ENCODE assay signal across 25 cellular contexts in the genomic region with DNA sequence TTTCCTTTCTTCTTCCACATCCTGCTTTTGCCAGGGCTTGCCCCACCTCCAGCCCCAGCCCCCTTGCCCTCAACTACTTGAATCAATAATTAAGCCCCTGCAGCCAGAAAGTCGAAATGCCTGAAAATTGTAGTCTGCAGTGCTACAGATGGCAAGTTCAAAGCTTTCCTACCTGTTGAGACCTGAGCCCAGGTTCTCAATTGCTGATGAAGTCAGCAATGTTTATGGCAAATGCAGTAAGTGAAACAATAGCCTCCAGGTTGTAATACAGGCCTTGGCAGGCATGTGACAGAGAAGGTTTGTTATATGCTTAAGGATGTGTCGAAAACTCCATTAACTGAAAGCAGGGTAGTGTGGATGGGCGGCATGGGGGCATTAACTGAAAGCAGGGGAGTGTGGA.
"Had no signal": no experiment of that assay in that cellular context is flagged by ENCODE, and none has a peak within 500 bp of the region (broad histone marks: within the 10 kb centered on the region; RNA-seq: fewer than 3 reads in every experiment).

No MANE protein-coding gene starts in this region.

- H3K9me3 ChIP-seq: body of pancreas, esophagus squamous epithelium, neutrophil, right lobe of liver, testis, uterus had no signal

- DNase-seq: activated CD4-positive, alpha-beta T cell treated with anti-CD3 and anti-CD28 coated beads for 48 hours; activated CD4-positive, alpha-beta T cell treated with anti-CD3 and anti-CD28 coated beads, Interleukin-2, amount 50 U/mL, for 48 hours; activated CD8-positive, alpha-beta memory T cell treated with anti-CD3 and anti-CD28 coated beads for 24 hours; activated effector memory CD4-positive, alpha-beta T cell treated with Interleukin-2 at 50 U/mL for 16 hours; activated naive CD4-positive, alpha-beta T cell treated with Interleukin-2 at 50 U/mL for 16 hours; anterior cingulate cortex; body of pancreas; effector memory CD8-positive, alpha-beta T cell; esophagus squamous epithelium; left cardiac atrium; left ventricle myocardium superior; right lobe of liver; stimulated activated CD4-positive, alpha-beta T cell treated with anti-CD3 and anti-CD28 coated beads, Interleukin-12 subunit alpha, Interleukin-12 subunit beta, amount 100 ng/mL, for 4 hours; stimulated activated CD4-positive, alpha-beta T cell treated with anti-CD3 and anti-CD28 coated beads, Interleukin-4, amount 100 ng/mL, for 1 hour; stimulated activated naive CD8-positive, alpha-beta T cell treated with anti-CD3 and anti-CD28 coated beads, Interleukin-15, Interleukin-2, amounts not matched to agents 100 U/mL and 50 U/mL, for 24 hours; testis; trophoblast cell; uterus had no signal

- H3K27ac ChIP-seq: body of pancreas, coronary artery, esophagus squamous epithelium, neutrophil, right lobe of liver, testis, uterus, VCaP had no signal

- H3K4me1 ChIP-seq: body of pancreas, right lobe of liver, testis, uterus had no signal

- H3K4me3 ChIP-seq: body of pancreas, coronary artery, esophagus squamous epithelium, right lobe of liver, testis, uterus had no signal

- H3K27me3 ChIP-seq: body of pancreas, esophagus squamous epithelium, neutrophil, right lobe of liver, testis, uterus had no signal

- H3K36me3 ChIP-seq: esophagus squamous epithelium, neutrophil, right lobe of liver, uterus had no signal

- FAIRE-seq: endothelial cell of umbilical vein, frontal cortex, islet of Langerhans, TTC549 had no signal
